ENCODE assay signal across 22 cellular contexts in the genomic region with DNA sequence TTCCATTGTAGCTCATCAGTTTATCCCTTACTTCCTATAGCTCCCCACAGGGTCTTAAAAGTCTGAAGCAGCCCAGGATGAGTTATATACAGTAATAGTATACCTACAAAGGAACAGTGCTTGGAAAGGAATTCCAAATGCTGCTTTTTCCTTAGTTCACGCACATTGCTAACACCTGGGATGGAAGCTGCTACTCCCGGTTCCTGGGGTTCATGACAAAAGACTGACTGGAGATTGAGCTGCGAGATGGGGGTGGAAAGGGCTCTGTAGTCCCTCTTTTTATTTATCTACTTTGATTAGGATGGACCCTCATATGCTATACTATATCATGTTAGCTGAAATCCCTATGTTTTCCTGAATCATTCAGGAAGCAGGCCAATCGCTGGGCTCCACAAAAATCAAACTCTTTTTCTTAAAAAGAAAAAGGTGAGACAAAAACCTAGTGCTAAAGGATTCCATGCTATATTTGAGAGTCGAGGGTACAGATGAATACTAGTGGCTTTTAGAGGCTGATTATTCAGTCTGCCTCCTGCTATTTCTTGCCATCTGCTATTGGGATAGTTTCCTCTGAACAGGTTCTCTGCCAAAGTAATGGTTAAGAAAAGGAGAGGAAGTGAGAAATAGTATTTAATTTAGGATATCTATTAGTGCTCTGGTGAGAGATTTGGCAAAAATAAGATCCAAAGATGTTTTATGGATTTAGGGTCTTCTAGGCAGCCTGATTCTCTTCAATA.
DNase-seq lines count a peak whose midpoint lies in the region; ATAC-seq, FAIRE-seq and TF ChIP-seq lines count a peak whose summit lies in the region.
"Had no signal": no experiment of that assay in that cellular context is flagged by ENCODE, and none has a peak within 500 bp of the region (broad histone marks: within the 10 kb centered on the region; RNA-seq: fewer than 3 reads in every experiment).

No MANE protein-coding gene starts in this region.

- intact Hi-C loops in activated CD4-positive, alpha-beta T cell treated with anti-CD3 and anti-CD28 coated beads for 36 hours (cut with DNase I, micrococcal nuclease) = no loop called here

- H3K9me3 Mint-ChIP-seq in activated CD4-positive, alpha-beta T cell treated with anti-CD3 and anti-CD28 coated beads for 36 hours (ENCODE audit: low read depth) = no peaks in the 10 kb centered on the region
- H3K9me3 Mint-ChIP-seq: CD4-positive, CD25-positive, alpha-beta regulatory T cell had no signal

- POLR2A ChIA-PET in H1 (lab: Charles Lee; ENCODE audit: partially characterized antibody) = interaction anchor here (0.6 to 1.5 kb wide), 5 partner anchors 17 to 129 kb away, joined by 3 to 7 read pairs (median 4); partner anchors contain the start of genes MRPS27 and PTCD2
- POLR2A ChIA-PET in activated CD4-positive, alpha-beta T cell treated with anti-CD3 and anti-CD28 coated beads for 36 hours (lab: Charles Lee) = no interaction called here

- H2BK5ac ChIP-seq in H1 (ENCODE audit: low read depth, low read length) = peak overlapping the region; percentile 22; the same call in 1 of the 2 replicates

- H4K8ac ChIP-seq in H1 (ENCODE audit: extremely low read depth, insufficient read depth, low read length) = no peak overlapping the region

- H3K56ac ChIP-seq in H1 (replicated peaks; ENCODE audit: insufficient read length, low read depth, low read length) = peak overlapping the region; percentile 67

- H3F3A ChIP-seq in smooth muscle cell (ENCODE audit: low read depth) = peaks cover 14% of the 10 kb centered on the region

- no peak overlapping the region for H3K14ac ChIP-seq in H1 (ENCODE audit: insufficient read length)

- no peak overlapping the region for H3K4me3 Mint-ChIP-seq in activated CD4-positive, alpha-beta T cell treated with anti-CD3 and anti-CD28 coated beads for 36 hours
- H3K4me3 Mint-ChIP-seq: B cell; CD4-positive, CD25-positive, alpha-beta regulatory T cell had no signal

- DNase-seq in NCI-H2171 treated with DMSO at 0.1 percent for 48 hours (lab: John Stamatoyannopoulos, UW) (peak; percentile 39), NCI-H2171 (lab: John Stamatoyannopoulos, UW) (no peak), H1 (ENCODE audit: low read depth in 1 of 2, low spot score in 2 of 2) (peak in 1 of 2 experiments; percentile 29), iPS-NIHi11 (ENCODE audit: low spot score) (peak; percentile 20), smooth muscle cell (lab: John Stamatoyannopoulos, UW; ENCODE audit: unreplicated experiment) (no peak), coronary artery (ENCODE audit: low spot score) (no peak)
- no peak for DNase-seq in activated CD4-positive, alpha-beta T cell treated with anti-CD3 and anti-CD28 coated beads for 36 hours
- DNase-seq: CD4-positive, CD25-positive, alpha-beta regulatory T cell; DND-41; GDM1; NCI-H1417 treated with DMSO at 0.1 percent for 48 hours; NCI-H1930 had no signal

- H3K27me3 ChIP-seq in H1 (replicated peaks in 1 of 4; ENCODE audit: control insufficient read depth in 3 of 4, extremely low read depth in 1 of 4, insufficient read depth in 3 of 4, low read length in 3 of 4) = no peaks in the 10 kb centered on the region
- H3K27me3 ChIP-seq in smooth muscle cell (ENCODE audit: low read depth) = no peaks in the 10 kb centered on the region

- H3K36me3 ChIP-seq in H1 (ENCODE audit: control insufficient read depth in 2 of 4, insufficient read depth in 4 of 4, low read length in 3 of 4) (no peaks in the 10 kb centered on the region; a peak in 1 of 8 replicates), smooth muscle cell (ENCODE audit: low read depth) (no peaks in the 10 kb centered on the region)

- H3K4me1 ChIP-seq in H1 (replicated peaks in 1 of 4; ENCODE audit: control insufficient read depth in 3 of 4, insufficient read depth in 4 of 4, low read length in 3 of 4) (peaks cover 8 to 27% (median 21%) of the 10 kb centered on the region in 4 experiments), smooth muscle cell (ENCODE audit: low read depth) (peaks cover 73% of the 10 kb centered on the region)

- no peak overlapping the region for H3K4ac ChIP-seq in H1 (replicated peaks; ENCODE audit: insufficient read length, low read depth, low read length)

- H4K20me1 ChIP-seq in H1 (replicated peaks in 1 of 2; ENCODE audit: control insufficient read depth in 1 of 2, insufficient read depth in 2 of 2, low read length in 2 of 2) (no peaks in the 10 kb centered on the region), smooth muscle cell (ENCODE audit: low read depth) (no peaks in the 10 kb centered on the region)

- H3K9me3 ChIP-seq in H1 (ENCODE audit: insufficient read depth in 2 of 2, low read depth in 1 of 2, low read length in 1 of 2) (no peaks in the 10 kb centered on the region), smooth muscle cell (replicated peaks; ENCODE audit: low read depth) (no peaks in the 10 kb centered on the region)
- H3K9me3 ChIP-seq: HAP-1 had no signal

- no peak overlapping the region for H2BK20ac ChIP-seq in H1 (ENCODE audit: low read length)

- H3K4me3 ChIP-seq in H1 (ENCODE audit: extremely low read depth in 1 of 4, insufficient read depth in 2 of 4, low read depth in 3 of 4, low read length in 4 of 4) (peak overlapping the region in 1 of 4 experiments; percentile 32; a peak in 3 of 8 replicates), smooth muscle cell (no peak overlapping the region), coronary artery (no peak overlapping the region)
- H3K4me3 ChIP-seq: GM12878, HAP-1, K562 had no signal

- peak overlapping the region in 1 of 4 experiments; percentile 37; a peak in 1 of 7 replicates for H3K9ac ChIP-seq in H1 (replicated peaks in 1 of 4; ENCODE audit: extremely low read depth in 1 of 4, low read depth in 3 of 4, low read length in 3 of 4)
- H3K9ac ChIP-seq in smooth muscle cell (ENCODE audit: low read depth) = no peak overlapping the region

- no peak overlapping the region for H2AFZ ChIP-seq in H1 (ENCODE audit: low read length)
- H2AFZ ChIP-seq in smooth muscle cell (ENCODE audit: low read depth) = no peak overlapping the region

- no peak overlapping the region for H2BK15ac ChIP-seq in H1 (ENCODE audit: low read length)

- H3K27me3 Mint-ChIP-seq in activated CD4-positive, alpha-beta T cell treated with anti-CD3 and anti-CD28 coated beads for 36 hours = no peaks in the 10 kb centered on the region
- H3K27me3 Mint-ChIP-seq: B cell; CD4-positive, CD25-positive, alpha-beta regulatory T cell had no signal

- H3K4me1 Mint-ChIP-seq in activated CD4-positive, alpha-beta T cell treated with anti-CD3 and anti-CD28 coated beads for 36 hours = peaks cover 25% of the 10 kb centered on the region

- peaks cover 0 to 13% of the 10 kb centered on the region in 2 experiments; a peak in 2 of 4 replicates for H3K79me2 ChIP-seq in H1 (ENCODE audit: control insufficient read depth in 1 of 2, insufficient read depth in 2 of 2, low read length in 2 of 2)
- peaks cover 15% of the 10 kb centered on the region for H3K79me2 ChIP-seq in smooth muscle cell (ENCODE audit: low read depth)

- WGBS in H1 (ENCODE audit: extremely low coverage in 1 of 2, insufficient coverage in 1 of 2, insufficient read length in 1 of 2, insufficient replicate concordance in 2 of 2, low coverage in 1 of 2, low lambda C conversion rate in 2 of 2, missing lambda C conversion rate in 1 of 2), 2 experiments = 19% methylated on average over 5 of the region's 5 CpGs; no CpG with 5 or more reads in 1 of the 2 experiments
- 76% methylated on average over 5 of the region's 5 CpGs for WGBS in smooth muscle cell (ENCODE audit: low lambda C conversion rate)

- H2BK120ac ChIP-seq in H1 (replicated peaks; ENCODE audit: low read depth, low read length) = no peak overlapping the region

- TF ChIP-seq POLR2A in H1 (IDR thresholded peaks at IDR 0.05; ENCODE audit: control extremely low read depth in 1 of 2, low read depth in 2 of 2, low read length in 2 of 2) = 0 out of 3 replicates have a peak, but pooled peaks of 1 of the 2 experiments have one; percentile 12

- no peak overlapping the region for H4K5ac ChIP-seq in H1 (ENCODE audit: insufficient read length, low read depth, low read length)

- H3K27ac ChIP-seq in H1 (ENCODE audit: low read depth, low read length) (peak overlapping the region; percentile 59; the same call in 1 of the 2 replicates), smooth muscle cell (ENCODE audit: low read depth) (peak overlapping the region; percentile 39), coronary artery (no peak overlapping the region)
- H3K27ac ChIP-seq: 22Rv1, HL-60 had no signal

- H3K79me1 ChIP-seq in H1 (ENCODE audit: low read depth, low read length) = no peaks in the 10 kb centered on the region

- FAIRE-seq in H1 (lab: Jason Lieb, UNC) = peak; percentile 60
- FAIRE-seq: GM12878, GM18507, HTR-8/SVneo, K562 had no signal

- CTCF ChIA-PET in H1 (lab: Charles Lee; ENCODE audit: partially characterized antibody) = interaction anchor here (0.5 to 1.2 kb wide), 4 partner anchors 10 to 1403 kb away, joined by 3 to 4 read pairs (median 3); no protein-coding TSS in a partner anchor
- CTCF ChIA-PET in activated CD4-positive, alpha-beta T cell treated with anti-CD3 and anti-CD28 coated beads for 36 hours (lab: Charles Lee) = interaction anchor here (0.7 to 1.4 kb wide), 4 partner anchors 10 to 69 kb away, joined by 3 to 6 read pairs (median 3); no protein-coding TSS in a partner anchor

- no peak overlapping the region; the same call in 1 of the 2 replicates for H3K18ac ChIP-seq in H1 (ENCODE audit: extremely low read depth, low read length)

- peak overlapping the region; percentile 28 to 45 for H3K4me2 ChIP-seq in H1 (ENCODE audit: insufficient read depth in 1 of 2, low read depth in 2 of 2, low read length in 2 of 2)
- H3K4me2 ChIP-seq in smooth muscle cell = peak overlapping the region; percentile 37

- TF ChIP-seq CTCF in H1 (IDR thresholded peaks at IDR 0.05; ENCODE audit: control extremely low read depth in 1 of 3, insufficient read depth in 1 of 3, low read depth in 1 of 3, low read length in 3 of 3) = no peak
- no peak for TF ChIP-seq CTCF in smooth muscle cell (IDR thresholded peaks at IDR 0.05; ENCODE audit: borderline replicate concordance, insufficient read depth, poor library complexity, severe bottlenecking)
- TF ChIP-seq CTCF in coronary artery (IDR thresholded peaks at IDR 0.05) = no peak

- TF ChIP-seq RAD21 in H1 (IDR thresholded peaks at IDR 0.05 in 1 of 2, conservative IDR thresholded peaks at IDR 0.05 in 1 of 2; ENCODE audit: low read depth in 2 of 2, low read length in 2 of 2) = no peak

- no peaks in the 10 kb centered on the region for H3K23me2 ChIP-seq in H1 (ENCODE audit: low read depth, low read length)

- H3K36me3 Mint-ChIP-seq in activated CD4-positive, alpha-beta T cell treated with anti-CD3 and anti-CD28 coated beads for 36 hours (ENCODE audit: low read depth) = peaks cover 35% of the 10 kb centered on the region

- no peak overlapping the region for H2AK5ac ChIP-seq in H1 (ENCODE audit: low read depth, low read length)

- H4K91ac ChIP-seq in H1 (replicated peaks; ENCODE audit: insufficient read length, low read length) = no peak overlapping the region

- H2BK12ac ChIP-seq in H1 (ENCODE audit: low read depth, low read length) = no peak overlapping the region; the same call in 1 of the 2 replicates

- no peak for ATAC-seq in activated CD4-positive, alpha-beta T cell treated with anti-CD3 and anti-CD28 coated beads for 36 hours
- no peak for ATAC-seq in HG02623 (IDR thresholded peaks at IDR 0.05; ENCODE audit: unreplicated experiment)
- ATAC-seq: GM12878, K562, Panc1 had no signal

- H3K27ac Mint-ChIP-seq in activated CD4-positive, alpha-beta T cell treated with anti-CD3 and anti-CD28 coated beads for 36 hours = no peak overlapping the region
- H3K27ac Mint-ChIP-seq: B cell; CD4-positive, CD25-positive, alpha-beta regulatory T cell had no signal

- no peak overlapping the region for H3K23ac ChIP-seq in H1 (ENCODE audit: insufficient read length)

- no peak; a peak in 1 of 3 replicates for TF ChIP-seq EP300 in H1 (IDR thresholded peaks at IDR 0.05; ENCODE audit: borderline replicate concordance in 1 of 2, low read depth in 2 of 2, low read length in 2 of 2)

Comparison
In these comparisons a context has a peak if more than half of its experiments do, and no peak if none do; other contexts are left out.
1. DNase-seq: peak in NCI-H2171 treated with DMSO at 0.1 percent for 48 hours (single experiment) and iPS-NIHi11 (single experiment); none in NCI-H2171 (single experiment), smooth muscle cell (single experiment), activated CD4-positive, alpha-beta T cell treated with anti-CD3 and anti-CD28 coated beads for 36 hours (single experiment) and coronary artery (single experiment).
2. H3K27ac ChIP-seq: peak in H1 (single experiment) and smooth muscle cell (single experiment); none in coronary artery (0 of 2).